ENCODE assay signal across 28 cellular contexts in the genomic region with DNA sequence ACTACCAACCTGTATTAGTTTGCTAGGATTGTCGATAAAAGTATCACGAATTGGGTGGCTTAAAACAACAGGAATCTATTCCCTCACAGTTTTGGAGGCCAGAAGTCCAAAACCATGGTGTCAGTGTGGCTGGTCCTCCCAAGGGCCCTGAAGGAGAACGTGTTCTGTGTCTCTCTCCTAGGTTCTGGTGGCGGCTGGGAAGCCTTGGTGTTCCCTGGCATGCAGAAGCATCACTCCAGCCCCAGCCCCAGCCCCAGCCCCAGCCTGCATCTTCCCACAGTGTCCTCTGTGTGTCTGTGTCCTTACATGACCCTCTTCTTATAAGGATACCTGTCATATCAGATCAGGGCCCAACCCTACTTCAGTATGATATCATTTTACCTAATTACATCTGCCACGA.
"Had no signal": no experiment of that assay in that cellular context is flagged by ENCODE, and none has a peak within 500 bp of the region (broad histone marks: within the 10 kb centered on the region; RNA-seq: fewer than 3 reads in every experiment).

No MANE protein-coding gene starts in this region.

- H3K36me3 ChIP-seq: heart right ventricle, left lung, lower lobe of right lung, neural progenitor cell, neutrophil, right atrium auricular region, right lobe of liver, stomach, thyroid gland, transverse colon, uterus had no signal

- H3K4me1 ChIP-seq: heart right ventricle, left lung, lower lobe of right lung, right atrium auricular region, right lobe of liver, stomach, testis, thyroid gland, transverse colon, uterus had no signal

- H3K27me3 ChIP-seq: heart right ventricle, hepatocyte, left lung, neural progenitor cell, neutrophil, right atrium auricular region, right lobe of liver, stomach, testis, thyroid gland, transverse colon, uterus had no signal

- H3K9me3 ChIP-seq: heart right ventricle, left lung, lower lobe of right lung, neutrophil, right atrium auricular region, right lobe of liver, stomach, testis, thyroid gland, transverse colon, uterus had no signal

- FAIRE-seq: kidney had no signal

- H3K4me3 ChIP-seq: heart right ventricle, hepatocyte, left lung, lower lobe of right lung, neural progenitor cell, right atrium auricular region, right lobe of liver, smooth muscle cell, stomach, testis, thyroid gland, transverse colon, uterus had no signal

- ATAC-seq: heart right ventricle; left colon; left lung; lower lobe of right lung; natural killer cell; right lobe of liver; stimulated activated naive B cell treated with anti-CD40 and anti-IgM and Interleukin-4, amounts not matched to agents 10 μg/mL and 1 μg/mL and 100 μg/mL, for 72 hours; stimulated activated naive CD8-positive, alpha-beta T cell treated with anti-CD3 and anti-CD28 coated beads, Interleukin-15, Interleukin-2, amounts not matched to agents 100 U/mL and 50 U/mL, for 24 hours had no signal

- DNase-seq: heart right ventricle; kidney; left colon; left lung; lower lobe of right lung; mammary epithelial cell; mesenchymal stem cell; naive B cell; natural killer cell; nephron progenitor cell; occipital lobe; right lobe of liver; stimulated activated CD4-positive, alpha-beta T cell treated with anti-CD3 and anti-CD28 coated beads, Interleukin-12 subunit alpha, Interleukin-12 subunit beta, amount 100 ng/mL, for 4 hours; stimulated activated CD4-positive, alpha-beta T cell treated with anti-CD3 and anti-CD28 coated beads, Interleukin-15, amount 100 ng/mL, for 24 hours; stimulated activated CD4-positive, alpha-beta T cell treated with anti-CD3 and anti-CD28 coated beads, Interleukin-2, amount 100 ng/mL, for 24 hours; stimulated activated CD4-positive, alpha-beta T cell treated with anti-CD3 and anti-CD28 coated beads, Interleukin-4, amount 100 ng/mL, for 1 hour; stimulated activated naive B cell treated with anti-CD40 and anti-IgM and Interleukin-4, amounts not matched to agents 10 μg/mL and 1 μg/mL and 100 μg/mL, for 72 hours; stimulated activated naive CD8-positive, alpha-beta T cell treated with anti-CD3 and anti-CD28 coated beads, Interleukin-15, Interleukin-2, amounts not matched to agents 100 U/mL and 50 U/mL, for 24 hours; stomach; testis; thyroid gland; transverse colon; uterus had no signal

- H3K27ac ChIP-seq: heart right ventricle, hepatocyte, left lung, lower lobe of right lung, neural progenitor cell, neutrophil, right atrium auricular region, right lobe of liver, stomach, testis, thyroid gland, transverse colon, uterus had no signal
